In genomic region chr19:17473041-17473440, GRCh38 we compare ENCODE assay signal across 6 cellular contexts. TPM values are rescaled to one million over a fixed set of nuclear protein-coding genes. Genes with fewer than 3 reads are reported as not detected.
DNase-seq lines count a peak whose midpoint lies in the region; FAIRE-seq and TF ChIP-seq lines count a peak whose summit lies in the region.

No MANE protein-coding gene starts in this region.

- H3K4me3 ChIP-seq in CD8-positive, alpha-beta memory T cell (ENCODE audit: low read length), result no peak overlapping the region
- no peak overlapping the region for H3K4me3 ChIP-seq in endothelial cell of umbilical vein (replicated peaks in 1 of 3; ENCODE audit: insufficient read depth in 1 of 3, low read depth in 1 of 3, low read length in 3 of 3)

- H3K4me3 Mint-ChIP-seq in CD8-positive, alpha-beta memory T cell, result peak overlapping the region in 4 of 7 donors; percentile 15 to 80 (median 42)

- dilution Hi-C loops in endothelial cell of umbilical vein (cut with MboI; ENCODE audit: extremely low pct_ligation_motif_present, low sequenced_read_pairs), result no loop called here

- no peaks in the 10 kb centered on the region for H4K20me1 ChIP-seq in endothelial cell of umbilical vein (replicated peaks; ENCODE audit: control insufficient read depth, extremely low read depth, insufficient read depth, low read length)

- no peak for TF ChIP-seq POLR2A in endothelial cell of umbilical vein (IDR thresholded peaks at IDR 0.05; ENCODE audit: low read depth, low read length)

- peaks cover 17 to 27% (median 24%) of the 10 kb centered on the region in 3 donors for H3K4me1 Mint-ChIP-seq in CD8-positive, alpha-beta memory T cell

- no peaks in the 10 kb centered on the region for H3K27me3 Mint-ChIP-seq in CD8-positive, alpha-beta memory T cell

- peaks cover 0 to 3% (median 0%) of the 10 kb centered on the region in 3 donors for H3K36me3 Mint-ChIP-seq in CD8-positive, alpha-beta memory T cell

- H3K27me3 ChIP-seq in CD8-positive, alpha-beta memory T cell (ENCODE audit: insufficient read depth, low read length, poor library complexity, severe bottlenecking), result no peaks in the 10 kb centered on the region
- H3K27me3 ChIP-seq in endothelial cell of umbilical vein (ENCODE audit: control insufficient read depth in 2 of 2, insufficient read depth in 2 of 2, low read length in 2 of 2), result no peaks in the 10 kb centered on the region

- no peaks in the 10 kb centered on the region for H3K79me2 ChIP-seq in endothelial cell of umbilical vein (ENCODE audit: control insufficient read depth, insufficient read depth, low read length)

- H2AFZ ChIP-seq in endothelial cell of umbilical vein (ENCODE audit: low read depth, low read length), result no peak overlapping the region

- FAIRE-seq in endothelial cell of umbilical vein (lab: Jason Lieb, UNC), result peak; percentile 42

- peak overlapping the region in 3 of 8 donors; percentile 17 to 51 (median 50) for H3K27ac Mint-ChIP-seq in CD8-positive, alpha-beta memory T cell

- CTCF ChIA-PET in CD8-positive, alpha-beta memory T cell (lab: Charles Lee), result interaction anchor here (1.1 kb wide), 1 partner anchor 24 kb away, joined by 3 read pairs; no protein-coding TSS in a partner anchor
- CTCF ChIA-PET in endothelial cell of umbilical vein (lab: Charles Lee), result interaction anchor here (1.0 to 1.6 kb wide), 4 partner anchors 23 to 101 kb away, joined by 3 to 7 read pairs (median 4); partner anchors contain the start of gene PGLS
- CTCF ChIA-PET in GM10248 (lab: Yijun Ruan, JAX), result interaction anchor here (3.3 kb wide), 1 partner anchor 23 kb away, joined by 16 read pairs; no protein-coding TSS in a partner anchor

- H3K4me1 ChIP-seq in CD8-positive, alpha-beta memory T cell (ENCODE audit: insufficient read depth, low read length), result peaks cover 19% of the 10 kb centered on the region
- peaks cover 11% of the 10 kb centered on the region for H3K4me1 ChIP-seq in endothelial cell of umbilical vein (ENCODE audit: control insufficient read depth, extremely low read depth, insufficient read depth, low read length)

- H3K9ac ChIP-seq in endothelial cell of umbilical vein (replicated peaks; ENCODE audit: extremely low read depth, insufficient read depth, low read length), result no peak overlapping the region

- POLR2A ChIA-PET in CD8-positive, alpha-beta memory T cell (lab: Charles Lee), result no interaction called here
- POLR2A ChIA-PET in endothelial cell of umbilical vein (lab: Charles Lee), result no interaction called here
- POLR2A ChIA-PET in GM10248 (lab: Yijun Ruan, JAX), result interaction anchor here (0.5 kb wide), 1 partner anchor 1502 kb away, joined by 7 read pairs; no protein-coding TSS in a partner anchor

- H3K27ac ChIP-seq in CD8-positive, alpha-beta memory T cell (ENCODE audit: low read depth, low read length), result no peak overlapping the region
- H3K27ac ChIP-seq in endothelial cell of umbilical vein (ENCODE audit: insufficient read depth, low read depth, low read length), result no peak overlapping the region

- DNase-seq in CD8-positive, alpha-beta memory T cell, result no peak
- peak; percentile 22 to 71 for DNase-seq in NCI-H446 (lab: John Stamatoyannopoulos, UW)
- peak; percentile 64 for DNase-seq in endothelial cell of umbilical vein (ENCODE audit: low read depth, low spot score)
- DNase-seq in GM10248 (ENCODE audit: extremely low spot score), result no peak
- DNase-seq in LoVo (ENCODE audit: low spot score), result no peak
- DNase-seq in SHP77 treated with DMSO at 0.1 percent for 48 hours (lab: John Stamatoyannopoulos, UW), result no peak

- no peaks in the 10 kb centered on the region for H3K9me3 Mint-ChIP-seq in CD8-positive, alpha-beta memory T cell

- no peaks in the 10 kb centered on the region for H3K9me1 ChIP-seq in endothelial cell of umbilical vein (replicated peaks; ENCODE audit: control insufficient read depth, extremely low read depth, insufficient read depth, low read length)

- H3K4me2 ChIP-seq in endothelial cell of umbilical vein (ENCODE audit: insufficient read depth, low read length), result no peak overlapping the region

- H3K9me3 ChIP-seq in CD8-positive, alpha-beta memory T cell (ENCODE audit: low read length), result no peaks in the 10 kb centered on the region
- no peaks in the 10 kb centered on the region for H3K9me3 ChIP-seq in endothelial cell of umbilical vein (replicated peaks; ENCODE audit: control insufficient read depth, insufficient read depth, low read length)

- no peak for TF ChIP-seq CTCF in endothelial cell of umbilical vein (IDR thresholded peaks at IDR 0.05; ENCODE audit: extremely low read depth in 1 of 2, insufficient read depth in 1 of 2, low read depth in 1 of 2, low read length in 2 of 2)
- TF ChIP-seq CTCF in GM10248 (IDR thresholded peaks at IDR 0.05; ENCODE audit: control extremely low read depth, extremely low read depth, low read depth, missing control alignments), result no peak

- TSS peak; percentile 12 for BruUV-seq in endothelial cell of umbilical vein (replicated peaks; lab: Mats Ljungman, UMichigan)

- intact Hi-C loops in endothelial cell of umbilical vein (cut with micrococcal nuclease), result no loop called here

- no peaks in the 10 kb centered on the region for H3K36me3 ChIP-seq in CD8-positive, alpha-beta memory T cell (ENCODE audit: insufficient read depth, low read length)
- H3K36me3 ChIP-seq in endothelial cell of umbilical vein (ENCODE audit: control insufficient read depth in 2 of 2, extremely low read depth in 1 of 2, insufficient read depth in 2 of 2, low read length in 2 of 2), result no peaks in the 10 kb centered on the region

TF ChIP-seq in endothelial cell of umbilical vein, 7 proteins besides CTCF, POLR2A, EP300 and RAD21 (continues in another document):
- TF ChIP-seq JUN (IDR thresholded peaks at IDR 0.05; ENCODE audit: borderline replicate concordance, insufficient read depth, insufficient read length, low read depth) (peak; percentile 79), EZH2 (IDR thresholded peaks at IDR 0.05; ENCODE audit: borderline replicate concordance, low read depth, low read length, severe bottlenecking) (no peak), POLR2AphosphoS5 (IDR thresholded peaks at IDR 0.05; ENCODE audit: insufficient read depth, low read depth, low read length) (no peak)

RNA-seq across cellular contexts. Expression of gene SLC27A1, which starts 2.7 kb away (rescaled TPM):
- total RNA-seq in CD8-positive, alpha-beta memory T cell, result 1 to 10 TPM; 2.0 to 3.7 TPM
- 6.6 TPM for polyA plus RNA-seq in CD8-positive, alpha-beta memory T cell
- total RNA-seq in endothelial cell of umbilical vein, result 13.5 and 14.9 TPM in 2 replicates
- 10.4 and 11.9 TPM in 2 replicates for polyA plus RNA-seq in endothelial cell of umbilical vein
- 4.8 and 6.3 TPM in 2 replicates for polyA plus RNA-seq in endothelial cell of umbilical vein (2011; cell fraction: cytosol; rRNA removed)
- 14.2 and 17.9 TPM in 2 replicates for polyA plus RNA-seq in endothelial cell of umbilical vein (2011; cell fraction: nucleus; rRNA removed)
- polyA plus RNA-seq in endothelial cell of umbilical vein (2012), result 6.9 and 12.3 TPM in 2 replicates
- 9.9 and 10.3 TPM in 2 replicates for polyA minus RNA-seq in endothelial cell of umbilical vein
- polyA minus RNA-seq in endothelial cell of umbilical vein (2011; cell fraction: cytosol; rRNA and poly(A)+ RNA removed), result 2.3 TPM
- 5.6 and 10.7 TPM in 2 replicates for polyA minus RNA-seq in endothelial cell of umbilical vein (2011; cell fraction: nucleus; rRNA and poly(A)+ RNA removed)

RNA-seq across cellular contexts. Expression of gene NXNL1, which starts 12.3 kb away (rescaled TPM):
- total RNA-seq in CD8-positive, alpha-beta memory T cell, result not detected
- polyA plus RNA-seq in CD8-positive, alpha-beta memory T cell, result not detected
- not detected in 2 replicates for total RNA-seq in endothelial cell of umbilical vein
- not detected in 2 replicates for polyA plus RNA-seq in endothelial cell of umbilical vein
- polyA plus RNA-seq in endothelial cell of umbilical vein (2011; cell fraction: cytosol; rRNA removed), result not detected in 2 replicates
- polyA plus RNA-seq in endothelial cell of umbilical vein (2011; cell fraction: nucleus; rRNA removed), result not detected in 2 replicates
- polyA plus RNA-seq in endothelial cell of umbilical vein (2012), result not detected in 2 replicates
- polyA minus RNA-seq in endothelial cell of umbilical vein, result not detected in 2 replicates
- not detected for polyA minus RNA-seq in endothelial cell of umbilical vein (2011; cell fraction: cytosol; rRNA and poly(A)+ RNA removed)
- not detected in 2 replicates for polyA minus RNA-seq in endothelial cell of umbilical vein (2011; cell fraction: nucleus; rRNA and poly(A)+ RNA removed)

RNA-seq across cellular contexts. Expression of gene TMEM221, which starts 24.6 kb away (rescaled TPM):
- not detected for total RNA-seq in CD8-positive, alpha-beta memory T cell
- not detected for polyA plus RNA-seq in CD8-positive, alpha-beta memory T cell
- total RNA-seq in endothelial cell of umbilical vein, result not detected in 2 replicates
- polyA plus RNA-seq in endothelial cell of umbilical vein, result 0.06 and 0.08 TPM in 2 replicates
- 0.04 and 0.05 TPM in 2 replicates for polyA plus RNA-seq in endothelial cell of umbilical vein (2011; cell fraction: cytosol; rRNA removed)
- 0.14 TPM in 1 of 2 replicates, not detected in the other for polyA plus RNA-seq in endothelial cell of umbilical vein (2011; cell fraction: nucleus; rRNA removed)
- polyA plus RNA-seq in endothelial cell of umbilical vein (2012), result 0.10 and 0.13 TPM in 2 replicates
- 0.45 TPM in 1 of 2 replicates, not detected in the other for polyA minus RNA-seq in endothelial cell of umbilical vein
- not detected for polyA minus RNA-seq in endothelial cell of umbilical vein (2011; cell fraction: cytosol; rRNA and poly(A)+ RNA removed)
- not detected in 2 replicates for polyA minus RNA-seq in endothelial cell of umbilical vein (2011; cell fraction: nucleus; rRNA and poly(A)+ RNA removed)

RNA-seq across cellular contexts. Expression of gene PGLS, which starts 38.4 kb away (rescaled TPM):
- total RNA-seq in CD8-positive, alpha-beta memory T cell, result 10 to 100 TPM; 56.6 to 71.1 TPM
- 78.4 TPM for polyA plus RNA-seq in CD8-positive, alpha-beta memory T cell
- 99.2 and 110 TPM in 2 replicates for total RNA-seq in endothelial cell of umbilical vein
- polyA plus RNA-seq in endothelial cell of umbilical vein, result 139 and 204 TPM in 2 replicates
- 71.7 and 96.7 TPM in 2 replicates for polyA plus RNA-seq in endothelial cell of umbilical vein (2011; cell fraction: cytosol; rRNA removed)
- 58.3 and 73.4 TPM in 2 replicates for polyA plus RNA-seq in endothelial cell of umbilical vein (2011; cell fraction: nucleus; rRNA removed)
- 54.4 and 108 TPM in 2 replicates for polyA plus RNA-seq in endothelial cell of umbilical vein (2012)
- polyA minus RNA-seq in endothelial cell of umbilical vein, result 35.4 and 52.3 TPM in 2 replicates
- 107 TPM for polyA minus RNA-seq in endothelial cell of umbilical vein (2011; cell fraction: cytosol; rRNA and poly(A)+ RNA removed)
- 21.2 and 28.9 TPM in 2 replicates for polyA minus RNA-seq in endothelial cell of umbilical vein (2011; cell fraction: nucleus; rRNA and poly(A)+ RNA removed)

RNA-seq across cellular contexts. Expression of gene MVB12A, which starts 53.2 kb away (rescaled TPM):
- 10 to 100 TPM; 34.5 to 39.2 TPM for total RNA-seq in CD8-positive, alpha-beta memory T cell
- polyA plus RNA-seq in CD8-positive, alpha-beta memory T cell, result 26.9 TPM
- total RNA-seq in endothelial cell of umbilical vein, result 58.1 and 63.3 TPM in 2 replicates
- polyA plus RNA-seq in endothelial cell of umbilical vein, result 88.8 and 109 TPM in 2 replicates
- 46.9 and 68.5 TPM in 2 replicates for polyA plus RNA-seq in endothelial cell of umbilical vein (2011; cell fraction: cytosol; rRNA removed)
- polyA plus RNA-seq in endothelial cell of umbilical vein (2011; cell fraction: nucleus; rRNA removed), result 55.0 and 67.6 TPM in 2 replicates
- polyA plus RNA-seq in endothelial cell of umbilical vein (2012), result 29.3 and 44.5 TPM in 2 replicates
- polyA minus RNA-seq in endothelial cell of umbilical vein, result 25.8 and 26.0 TPM in 2 replicates
- 34.8 TPM for polyA minus RNA-seq in endothelial cell of umbilical vein (2011; cell fraction: cytosol; rRNA and poly(A)+ RNA removed)
- 15.8 and 20.5 TPM in 2 replicates for polyA minus RNA-seq in endothelial cell of umbilical vein (2011; cell fraction: nucleus; rRNA and poly(A)+ RNA removed)

Comparison
In these comparisons a context has a peak if more than half of its experiments do, and no peak if none do; other contexts are left out.
1. DNase-seq: peak in NCI-H446 (2 of 2) and endothelial cell of umbilical vein (single experiment); none in CD8-positive, alpha-beta memory T cell (0 of 5), GM10248 (single experiment), LoVo (single experiment) and SHP77 treated with DMSO at 0.1 percent for 48 hours (single experiment).